1 cellular context compared by ENCODE assay signal in the genomic region with DNA sequence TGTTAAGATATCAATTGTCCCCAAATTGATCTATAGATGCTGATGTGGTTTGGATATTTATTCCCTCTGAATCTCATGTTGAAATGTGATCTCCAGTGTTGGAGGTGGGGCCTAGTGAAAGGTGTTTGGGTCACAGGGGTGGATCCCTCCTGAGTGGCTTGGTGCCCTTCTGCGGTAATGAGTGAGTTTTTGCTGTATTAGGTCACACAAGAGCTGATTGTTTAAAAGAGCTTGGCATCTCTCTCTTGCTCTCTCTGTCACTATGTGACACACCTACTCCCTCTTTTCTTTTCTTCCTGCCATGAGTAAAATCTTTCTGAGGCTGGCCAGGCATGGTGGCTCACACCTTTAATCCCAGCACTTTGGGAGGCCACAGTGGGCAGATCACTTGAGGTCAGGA.
TF ChIP-seq lines count a peak whose summit lies in the region.

No MANE protein-coding gene starts in this region.

TF ChIP-seq in H1, 55 proteins besides CTCF, POLR2A, EP300 and RAD21:
- TF ChIP-seq, protein P1, sequence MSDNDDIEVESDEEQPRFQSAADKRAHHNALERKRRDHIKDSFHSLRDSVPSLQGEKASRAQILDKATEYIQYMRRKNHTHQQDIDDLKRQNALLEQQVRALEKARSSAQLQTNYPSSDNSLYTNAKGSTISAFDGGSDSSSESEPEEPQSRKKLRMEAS (IDR thresholded peaks at IDR 0.05) = no peak
- TF ChIP-seq BRCA1 (IDR thresholded peaks at IDR 0.05; ENCODE audit: low read depth, low read length) = no peak
- no peak for TF ChIP-seq JUND (IDR thresholded peaks at IDR 0.05; ENCODE audit: low read length)
- TF ChIP-seq BACH1 (IDR thresholded peaks at IDR 0.05; ENCODE audit: low read length) = no peak
- no peak for TF ChIP-seq TAF1 (IDR thresholded peaks at IDR 0.05; ENCODE audit: low read depth, low read length)
- no peak for TF ChIP-seq RNF2 (IDR thresholded peaks at IDR 0.05; ENCODE audit: borderline replicate concordance, low read depth, low read length, missing control alignments, poor library complexity, severe bottlenecking)
- TF ChIP-seq TAF7 (optimal IDR thresholded peaks at IDR 0.05; ENCODE audit: borderline replicate concordance, low read depth, low read length) = no peak
- TF ChIP-seq ZNF274 (IDR thresholded peaks at IDR 0.05; ENCODE audit: borderline replicate concordance, extremely low read depth, low read length) = no peak
- TF ChIP-seq NRF1 (IDR thresholded peaks at IDR 0.05; ENCODE audit: low read depth, low read length) = no peak
- TF ChIP-seq ASH2L (IDR thresholded peaks at IDR 0.05; ENCODE audit: low read length) = no peak
- no peak for TF ChIP-seq SP2 (IDR thresholded peaks at IDR 0.05; ENCODE audit: low read length)
